27 cellular contexts compared by ENCODE assay signal in genomic region chr1:219537182-219537581, GRCh38.
"Had no signal": no experiment of that assay in that cellular context is flagged by ENCODE, and none has a peak within 500 bp of the region (broad histone marks: within the 10 kb centered on the region; RNA-seq: fewer than 3 reads in every experiment).

No MANE protein-coding gene starts in this region.

- H3K4me1 ChIP-seq: gastrocnemius medialis, left lung, testis, vagina had no signal

- H3K36me3 ChIP-seq: esophagus muscularis mucosa, gastrocnemius medialis, left lung, vagina had no signal

- H3K9me3 Mint-ChIP-seq: activated CD4-positive, alpha-beta T cell treated with anti-CD3 and anti-CD28 coated beads, Interleukin-2, amount 10 ng/mL, durations not matched to agents 24 days and 14 days; activated naive CD8-positive, alpha-beta T cell treated with anti-CD3 and anti-CD28 coated beads, Interleukin-2, amount 50 U/mL, for 24 hours; activated T-helper 1 cell treated with anti-CD3 and anti-CD28 coated beads, Interleukin-12 subunit alpha, Interleukin-12 subunit beta, Interleukin-2, Interleukin-4 antibody, amounts not matched to agents 30 ng/mL and 10 ng/mL and 1 ng/mL, durations not matched to agents 14 hours and 24 hours and 36 hours; brain; stimulated activated memory B cell treated with anti-CD40 and anti-IgM and Interleukin-4, amounts not matched to agents 10 μg/mL and 1 μg/mL and 100 μg/mL, for 72 hours had no signal

- H3K4me3 ChIP-seq: esophagus muscularis mucosa, gastrocnemius medialis, left lung, lung, testis, vagina had no signal

- DNase-seq: activated CD4-positive, alpha-beta T cell treated with anti-CD3 and anti-CD28 coated beads, Interleukin-2, amount 10 ng/mL, durations not matched to agents 24 days and 14 days; activated CD8-positive, alpha-beta T cell treated with anti-CD3 and anti-CD28 coated beads, Interleukin-2, amount 10 ng/mL, durations not matched to agents 7 days and 5 days; activated gamma-delta T cell; activated naive CD4-positive, alpha-beta T cell treated with anti-CD3 and anti-CD28 coated beads, Interleukin-2, amount 50 U/mL, for 16 hours; activated naive CD8-positive, alpha-beta T cell treated with anti-CD3 and anti-CD28 coated beads, Interleukin-2, amount 50 U/mL, for 24 hours; anterior cingulate cortex; central memory CD4-positive, alpha-beta T cell; effector memory CD8-positive, alpha-beta T cell; gastrocnemius medialis; hypothalamus; left lung; occipital lobe; small intestine; stimulated activated CD4-positive, alpha-beta T cell treated with anti-CD3 and anti-CD28 coated beads, Interleukin-15, amount 100 ng/mL, for 24 hours; testis had no signal

- FAIRE-seq: colon, keratinocyte, small intestine had no signal

- H3K27ac ChIP-seq: esophagus muscularis mucosa, gastrocnemius medialis, left lung, testis, vagina, VCaP had no signal

- H3K27me3 Mint-ChIP-seq: activated CD4-positive, alpha-beta T cell treated with anti-CD3 and anti-CD28 coated beads, Interleukin-2, amount 10 ng/mL, durations not matched to agents 24 days and 14 days; activated naive CD8-positive, alpha-beta T cell treated with anti-CD3 and anti-CD28 coated beads, Interleukin-2, amount 50 U/mL, for 24 hours; brain; effector memory CD8-positive, alpha-beta T cell; stimulated activated memory B cell treated with anti-CD40 and anti-IgM and Interleukin-4, amounts not matched to agents 10 μg/mL and 1 μg/mL and 100 μg/mL, for 72 hours; type B pancreatic cell had no signal

- H3K36me3 Mint-ChIP-seq: brain; stimulated activated memory B cell treated with anti-CD40 and anti-IgM and Interleukin-4, amounts not matched to agents 10 μg/mL and 1 μg/mL and 100 μg/mL, for 72 hours; type B pancreatic cell had no signal

- H3K9me3 ChIP-seq: esophagus muscularis mucosa, gastrocnemius medialis, left lung, testis, vagina had no signal

- H3K27me3 ChIP-seq: esophagus muscularis mucosa, gastrocnemius medialis, left lung, testis, vagina had no signal

- H3K4me3 Mint-ChIP-seq: activated CD4-positive, alpha-beta T cell treated with anti-CD3 and anti-CD28 coated beads, Interleukin-2, amount 10 ng/mL, durations not matched to agents 24 days and 14 days; activated CD8-positive, alpha-beta T cell treated with anti-CD3 and anti-CD28 coated beads, Interleukin-2, amount 10 ng/mL, durations not matched to agents 7 days and 5 days; activated naive CD8-positive, alpha-beta T cell treated with anti-CD3 and anti-CD28 coated beads, Interleukin-2, amount 50 U/mL, for 24 hours; activated T-helper 1 cell treated with anti-CD3 and anti-CD28 coated beads, Interleukin-12 subunit alpha, Interleukin-12 subunit beta, Interleukin-2, Interleukin-4 antibody, amounts not matched to agents 30 ng/mL and 10 ng/mL and 1 ng/mL, durations not matched to agents 14 hours and 24 hours and 36 hours; brain; effector memory CD8-positive, alpha-beta T cell; stimulated activated memory B cell treated with anti-CD40 and anti-IgM and Interleukin-4, amounts not matched to agents 10 μg/mL and 1 μg/mL and 100 μg/mL, for 72 hours; type B pancreatic cell had no signal

- H3K27ac Mint-ChIP-seq: activated CD4-positive, alpha-beta T cell treated with anti-CD3 and anti-CD28 coated beads, Interleukin-2, amount 10 ng/mL, durations not matched to agents 24 days and 14 days; activated CD8-positive, alpha-beta T cell treated with anti-CD3 and anti-CD28 coated beads, Interleukin-2, amount 10 ng/mL, durations not matched to agents 7 days and 5 days; activated naive CD8-positive, alpha-beta T cell treated with anti-CD3 and anti-CD28 coated beads, Interleukin-2, amount 50 U/mL, for 24 hours; activated T-helper 1 cell treated with anti-CD3 and anti-CD28 coated beads, Interleukin-12 subunit alpha, Interleukin-12 subunit beta, Interleukin-2, Interleukin-4 antibody, amounts not matched to agents 30 ng/mL and 10 ng/mL and 1 ng/mL, durations not matched to agents 14 hours and 24 hours and 36 hours; effector memory CD8-positive, alpha-beta T cell; stimulated activated memory B cell treated with anti-CD40 and anti-IgM and Interleukin-4, amounts not matched to agents 10 μg/mL and 1 μg/mL and 100 μg/mL, for 72 hours had no signal

- ATAC-seq: activated CD4-positive, CD25-positive, alpha-beta regulatory T cell treated with anti-CD3 and anti-CD28 coated beads, Interleukin-2, amount 50 U/mL, for 24 hours; activated CD8-positive, alpha-beta T cell treated with anti-CD3 and anti-CD28 coated beads, Interleukin-2, amount 10 ng/mL, durations not matched to agents 7 days and 5 days; activated naive CD8-positive, alpha-beta T cell treated with anti-CD3 and anti-CD28 coated beads, Interleukin-2, amount 50 U/mL, for 24 hours; effector memory CD8-positive, alpha-beta T cell; gastrocnemius medialis; left lung; sciatic nerve; stimulated activated memory B cell treated with anti-CD40 and anti-IgM and Interleukin-4, amounts not matched to agents 10 μg/mL and 1 μg/mL and 100 μg/mL, for 72 hours had no signal

- H3K4me1 Mint-ChIP-seq: activated CD4-positive, alpha-beta T cell treated with anti-CD3 and anti-CD28 coated beads, Interleukin-2, amount 10 ng/mL, durations not matched to agents 24 days and 14 days; activated naive CD8-positive, alpha-beta T cell treated with anti-CD3 and anti-CD28 coated beads, Interleukin-2, amount 50 U/mL, for 24 hours had no signal
